Comparison of ENCODE assay signal across 22 cellular contexts in the genomic region with DNA sequence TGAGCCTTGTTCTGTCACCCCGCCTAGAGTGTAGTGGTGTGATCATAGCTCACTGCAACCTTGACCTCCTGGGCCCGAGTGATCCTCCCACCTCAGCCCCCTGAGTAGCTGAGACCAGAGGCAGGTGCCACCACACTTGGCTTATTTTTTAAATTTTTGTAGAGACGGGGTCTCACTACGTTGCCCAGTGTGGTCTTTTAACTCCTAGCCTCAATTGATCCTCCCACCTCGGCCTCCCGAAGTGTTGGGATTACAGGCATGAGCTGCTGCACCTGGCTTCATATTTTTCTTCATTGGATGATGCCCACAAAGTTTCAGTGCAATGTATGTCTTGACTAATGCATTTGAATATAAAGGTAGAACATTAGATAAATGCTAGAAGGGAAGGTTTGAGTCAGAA.
A peak's percentile ranks its signal among the peaks of the same experiment; 100 is the strongest.
DNase-seq lines count a peak whose midpoint lies in the region; ATAC-seq, FAIRE-seq and TF ChIP-seq lines count a peak whose summit lies in the region.
"Had no signal": no experiment of that assay in that cellular context is flagged by ENCODE, and none has a peak within 500 bp of the region (broad histone marks: within the 10 kb centered on the region; RNA-seq: fewer than 3 reads in every experiment).

No MANE protein-coding gene starts in this region.

- no peak for ATAC-seq in HG03045 (IDR thresholded peaks at IDR 0.05; ENCODE audit: unreplicated experiment)
- ATAC-seq in activated T-cell treated with anti-CD3 and anti-CD28 coated beads, Interleukin-2, amount 50 U/mL, for 72 hours (replicated peaks in 1 of 2), result no peak
- ATAC-seq: CD8-positive, alpha-beta T cell; K562; Panc1 had no signal

- TF ChIP-seq CTCF in MCF 10A (IDR thresholded peaks at IDR 0.05; ENCODE audit: unreplicated experiment) (no peak), breast epithelium (IDR thresholded peaks at IDR 0.05) (no peak), mammary epithelial cell (conservative IDR thresholded peaks at IDR 0.05 in 1 of 2, IDR thresholded peaks at IDR 0.05 in 1 of 2; ENCODE audit: extremely low read depth in 1 of 2, insufficient read depth in 1 of 2, low read depth in 1 of 2, low read length in 2 of 2) (no peak), keratinocyte (optimal IDR thresholded peaks at IDR 0.05 in 1 of 3, IDR thresholded peaks at IDR 0.05 in 1 of 3, conservative IDR thresholded peaks at IDR 0.05 in 1 of 3; ENCODE audit: extremely low read depth in 1 of 3, insufficient read depth in 2 of 3, low read length in 3 of 3) (no peak)

- intact Hi-C loops in MCF 10A (cut with micrococcal nuclease) (no loop called here), breast epithelium (cut with DNase I; ENCODE audit: low total_unique reads) (no loop called here), mammary epithelial cell (cut with micrococcal nuclease) (no loop called here)

- FAIRE-seq in keratinocyte (lab: Jason Lieb, UNC), result peak; percentile 17
- FAIRE-seq: GM12892, GM18507 had no signal

- BruUV-seq in MCF 10A (replicated peaks; lab: Mats Ljungman, UMichigan) (no TSS peak), mammary epithelial cell (replicated peaks; lab: Mats Ljungman, UMichigan) (no TSS peak)

- H3K36me3 Mint-ChIP-seq in MCF 10A (ENCODE audit: insufficient read depth, unreplicated experiment), result peaks cover 13% of the 10 kb centered on the region
- H3K36me3 Mint-ChIP-seq in activated T-cell treated with anti-CD3 and anti-CD28 coated beads, Interleukin-2, amount 50 U/mL, for 72 hours (ENCODE audit: insufficient read depth in 2 of 2), result no peaks in the 10 kb centered on the region
- H3K36me3 Mint-ChIP-seq: CD8-positive, alpha-beta T cell had no signal

- POLR2A ChIA-PET in MCF 10A (lab: Yijun Ruan, JAX), result interaction anchor here (0.7 to 2.6 kb wide), 4 partner anchors 10 to 27 kb away, joined by 3 to 23 read pairs (median 6); no protein-coding TSS in a partner anchor

- H3K4me1 ChIP-seq in breast epithelium (no peaks in the 10 kb centered on the region), mammary epithelial cell (ENCODE audit: insufficient read depth, low read length) (peaks cover 10% of the 10 kb centered on the region), keratinocyte (ENCODE audit: control insufficient read depth, extremely low read depth, insufficient read depth, low read length) (peaks cover 11% of the 10 kb centered on the region)

- H3K4me1 Mint-ChIP-seq in MCF 10A (ENCODE audit: insufficient read depth, unreplicated experiment), result peaks cover 21% of the 10 kb centered on the region
- no peaks in the 10 kb centered on the region for H3K4me1 Mint-ChIP-seq in activated T-cell treated with anti-CD3 and anti-CD28 coated beads, Interleukin-2, amount 50 U/mL, for 72 hours (ENCODE audit: low read depth)

- 96% methylated on average over 6 of the region's 6 CpGs for WGBS in mammary epithelial cell (ENCODE audit: low coverage, missing lambda C conversion rate)

- no peaks in the 10 kb centered on the region for H3K27me3 Mint-ChIP-seq in MCF 10A (ENCODE audit: insufficient read depth, unreplicated experiment)
- peaks cover 16% of the 10 kb centered on the region for H3K27me3 Mint-ChIP-seq in activated T-cell treated with anti-CD3 and anti-CD28 coated beads, Interleukin-2, amount 50 U/mL, for 72 hours (ENCODE audit: low read depth)

- DNase-seq in MCF 10A (ENCODE audit: unreplicated experiment) (no peak), breast epithelium (ENCODE audit: low spot score in 2 of 2) (no peak), mammary epithelial cell (no peak), keratinocyte (ENCODE audit: low read depth, low spot score) (no peak), foreskin melanocyte (no peak), iPS-NIHi7 (ENCODE audit: extremely low spot score) (no peak)
- DNase-seq in activated T-cell treated with anti-CD3 and anti-CD28 coated beads, Interleukin-2, amount 50 U/mL, for 72 hours, result no peak
- DNase-seq: AML-193; CD8-positive, alpha-beta T cell; DMS153; NCI-H1092; NCI-H1436; NCI-H187 treated with DMSO at 0.1 percent for 48 hours; NCI-H2107; NCI-H446 treated with DMSO at 0.1 percent for 48 hours; NCI-H748 treated with DMSO at 0.1 percent for 48 hours had no signal

- H3K79me2 ChIP-seq in mammary epithelial cell (ENCODE audit: insufficient read depth, low read length), result peaks cover 91% of the 10 kb centered on the region
- H3K79me2 ChIP-seq in keratinocyte (ENCODE audit: control insufficient read depth, insufficient read depth, low read length), result peaks cover 79% of the 10 kb centered on the region

- H3K9ac ChIP-seq in mammary epithelial cell (ENCODE audit: insufficient read depth, low read length) (no peak overlapping the region), keratinocyte (ENCODE audit: control insufficient read depth, extremely low read depth, insufficient read depth, low read length) (no peak overlapping the region)

- H3K4me2 ChIP-seq in mammary epithelial cell (ENCODE audit: insufficient read depth, low read depth, low read length) (no peak overlapping the region), keratinocyte (ENCODE audit: control insufficient read depth, extremely low read depth, insufficient read depth, low read depth, low read length) (no peak overlapping the region)

- no peaks in the 10 kb centered on the region for H3K9me3 ChIP-seq in breast epithelium
- H3K9me3 ChIP-seq in mammary epithelial cell (replicated peaks; ENCODE audit: insufficient read depth, low read length), result no peaks in the 10 kb centered on the region
- H3K9me3 ChIP-seq in keratinocyte (ENCODE audit: control insufficient read depth, low read depth, low read length), result no peaks in the 10 kb centered on the region

- H3K9me1 ChIP-seq in keratinocyte (ENCODE audit: control insufficient read depth, extremely low read depth, insufficient read depth, low read length), result no peaks in the 10 kb centered on the region

- H3K27ac ChIP-seq in breast epithelium, result no peak overlapping the region
- H3K27ac ChIP-seq in mammary epithelial cell (ENCODE audit: insufficient read depth, low read depth, low read length), result peak overlapping the region; percentile 4
- H3K27ac ChIP-seq in keratinocyte (ENCODE audit: control insufficient read depth, insufficient read depth, low read length), result peak overlapping the region; percentile 1
- H3K27ac ChIP-seq: 22Rv1 had no signal

- CTCF ChIA-PET in MCF 10A (lab: Yijun Ruan, JAX), result interaction anchor here (1.1 to 2.2 kb wide), 5 partner anchors 9 to 50 kb away, joined by 3 to 11 read pairs (median 4); no protein-coding TSS in a partner anchor
- CTCF ChIA-PET in mammary epithelial cell (lab: Charles Lee; ENCODE audit: low non-redundant PET), result no interaction called here

- H3K4me3 Mint-ChIP-seq in MCF 10A (ENCODE audit: unreplicated experiment), result no peak overlapping the region
- H3K4me3 Mint-ChIP-seq in activated T-cell treated with anti-CD3 and anti-CD28 coated beads, Interleukin-2, amount 50 U/mL, for 72 hours, result no peak overlapping the region
- H3K4me3 Mint-ChIP-seq: CD8-positive, alpha-beta T cell had no signal

- in situ Hi-C loops in mammary epithelial cell (cut with MboI; ENCODE audit: low sequenced_read_pairs in 2 of 2), result no loop called here

- no peaks in the 10 kb centered on the region for H3K27me3 ChIP-seq in breast epithelium
- H3K27me3 ChIP-seq in mammary epithelial cell (ENCODE audit: insufficient read depth, low read length), result no peaks in the 10 kb centered on the region
- no peaks in the 10 kb centered on the region for H3K27me3 ChIP-seq in keratinocyte (ENCODE audit: control insufficient read depth, extremely low read depth, insufficient read depth, low read length)

- H3K27ac Mint-ChIP-seq in MCF 10A (ENCODE audit: low read depth, unreplicated experiment), result peak overlapping the region; percentile 64
- no peak overlapping the region for H3K27ac Mint-ChIP-seq in activated T-cell treated with anti-CD3 and anti-CD28 coated beads, Interleukin-2, amount 50 U/mL, for 72 hours
- H3K27ac Mint-ChIP-seq: CD8-positive, alpha-beta T cell had no signal

- no peak for TF ChIP-seq POLR2A in breast epithelium (IDR thresholded peaks at IDR 0.05)

- H2AFZ ChIP-seq in mammary epithelial cell (ENCODE audit: low read depth, low read length), result no peak overlapping the region
- H2AFZ ChIP-seq in keratinocyte (ENCODE audit: control insufficient read depth, low read length), result no peak overlapping the region

- no peaks in the 10 kb centered on the region for H3K36me3 ChIP-seq in breast epithelium
- H3K36me3 ChIP-seq in mammary epithelial cell (ENCODE audit: insufficient read depth, low read length), result no peaks in the 10 kb centered on the region
- peaks cover 0 to 3% of the 10 kb centered on the region in 2 experiments for H3K36me3 ChIP-seq in keratinocyte (ENCODE audit: control insufficient read depth in 2 of 2, extremely low read depth in 1 of 2, insufficient read depth in 2 of 2, low read length in 2 of 2)

- H3K9me3 Mint-ChIP-seq in MCF 10A (ENCODE audit: unreplicated experiment), result no peaks in the 10 kb centered on the region
- no peaks in the 10 kb centered on the region for H3K9me3 Mint-ChIP-seq in activated T-cell treated with anti-CD3 and anti-CD28 coated beads, Interleukin-2, amount 50 U/mL, for 72 hours
- H3K9me3 Mint-ChIP-seq: CD8-positive, alpha-beta T cell had no signal

- H3K4me3 ChIP-seq in breast epithelium, result no peak overlapping the region
- H3K4me3 ChIP-seq in mammary epithelial cell (replicated peaks in 1 of 3; ENCODE audit: insufficient read depth in 1 of 3, low read depth in 2 of 3, low read length in 3 of 3), result no peak overlapping the region
- H3K4me3 ChIP-seq in keratinocyte (ENCODE audit: control insufficient read depth in 2 of 3, extremely low read depth in 1 of 3, insufficient read depth in 2 of 3, low read depth in 1 of 3, low read length in 3 of 3), result no peak overlapping the region
- H3K4me3 ChIP-seq: K562 had no signal

- dilution Hi-C loops in mammary epithelial cell (cut with HindIII; ENCODE audit: low sequenced_read_pairs) (no loop called here), keratinocyte (cut with MboI; ENCODE audit: extremely low pct_ligation_motif_present, low sequenced_read_pairs) (no loop called here)

- no peaks in the 10 kb centered on the region for H4K20me1 ChIP-seq in mammary epithelial cell (ENCODE audit: insufficient read depth, low read length)
- H4K20me1 ChIP-seq in keratinocyte (ENCODE audit: control insufficient read depth, extremely low read depth, insufficient read depth, low read length), result no peaks in the 10 kb centered on the region

Comparison
In these comparisons a context has a peak if more than half of its experiments do, and no peak if none do; other contexts are left out.
1. H3K27ac ChIP-seq: peak in mammary epithelial cell (single experiment) and keratinocyte (single experiment); none in breast epithelium (0 of 2).